In the genomic region with DNA sequence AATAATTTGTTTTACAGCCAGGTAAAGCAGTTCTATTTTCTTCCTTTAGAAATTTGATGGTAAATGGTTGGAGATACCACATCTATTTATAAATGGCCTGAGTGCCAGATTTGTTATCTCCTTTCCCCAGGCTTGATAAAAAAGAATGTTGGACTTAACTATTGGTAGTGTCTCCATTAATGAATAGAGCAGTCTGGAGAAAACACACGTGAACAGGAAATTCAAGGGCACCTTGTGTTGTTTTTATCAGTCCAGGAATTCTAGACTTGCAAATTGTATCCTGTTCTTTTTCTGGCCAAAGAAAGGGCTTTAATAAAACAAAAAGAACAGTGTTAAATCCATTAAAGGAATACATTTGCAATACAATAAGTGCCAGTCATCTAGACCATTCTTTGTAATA, we compare ENCODE assay signal across 2 cellular contexts.
TF ChIP-seq lines count a peak whose summit lies in the region.

No MANE protein-coding gene starts in this region.

TF ChIP-seq in SK-N-SH treated with all-trans-retinoic acid at 6 μM for 48 hours, 23 proteins besides CTCF, POLR2A, EP300 and RAD21 (continued from another document):
- TF ChIP-seq, protein P1, sequence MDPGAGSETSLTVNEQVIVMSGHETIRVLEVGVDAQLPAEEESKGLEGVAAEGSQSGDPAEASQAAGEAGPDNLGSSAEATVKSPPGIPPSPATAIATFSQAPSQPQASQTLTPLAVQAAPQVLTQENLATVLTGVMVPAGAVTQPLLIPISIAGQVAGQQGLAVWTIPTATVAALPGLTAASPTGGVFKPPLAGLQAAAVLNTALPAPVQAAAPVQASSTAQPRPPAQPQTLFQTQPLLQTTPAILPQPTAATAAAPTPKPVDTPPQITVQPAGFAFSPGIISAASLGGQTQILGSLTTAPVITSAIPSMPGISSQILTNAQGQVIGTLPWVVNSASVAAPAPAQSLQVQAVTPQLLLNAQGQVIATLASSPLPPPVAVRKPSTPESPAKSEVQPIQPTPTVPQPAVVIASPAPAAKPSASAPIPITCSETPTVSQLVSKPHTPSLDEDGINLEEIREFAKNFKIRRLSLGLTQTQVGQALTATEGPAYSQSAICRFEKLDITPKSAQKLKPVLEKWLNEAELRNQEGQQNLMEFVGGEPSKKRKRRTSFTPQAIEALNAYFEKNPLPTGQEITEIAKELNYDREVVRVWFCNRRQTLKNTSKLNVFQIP (CRISPR knock-in tag; IDR thresholded peaks at IDR 0.05; ENCODE audit: borderline replicate concordance, low read depth): no peak; the same call in 1 of the 2 replicates
- TF ChIP-seq, protein P2, sequence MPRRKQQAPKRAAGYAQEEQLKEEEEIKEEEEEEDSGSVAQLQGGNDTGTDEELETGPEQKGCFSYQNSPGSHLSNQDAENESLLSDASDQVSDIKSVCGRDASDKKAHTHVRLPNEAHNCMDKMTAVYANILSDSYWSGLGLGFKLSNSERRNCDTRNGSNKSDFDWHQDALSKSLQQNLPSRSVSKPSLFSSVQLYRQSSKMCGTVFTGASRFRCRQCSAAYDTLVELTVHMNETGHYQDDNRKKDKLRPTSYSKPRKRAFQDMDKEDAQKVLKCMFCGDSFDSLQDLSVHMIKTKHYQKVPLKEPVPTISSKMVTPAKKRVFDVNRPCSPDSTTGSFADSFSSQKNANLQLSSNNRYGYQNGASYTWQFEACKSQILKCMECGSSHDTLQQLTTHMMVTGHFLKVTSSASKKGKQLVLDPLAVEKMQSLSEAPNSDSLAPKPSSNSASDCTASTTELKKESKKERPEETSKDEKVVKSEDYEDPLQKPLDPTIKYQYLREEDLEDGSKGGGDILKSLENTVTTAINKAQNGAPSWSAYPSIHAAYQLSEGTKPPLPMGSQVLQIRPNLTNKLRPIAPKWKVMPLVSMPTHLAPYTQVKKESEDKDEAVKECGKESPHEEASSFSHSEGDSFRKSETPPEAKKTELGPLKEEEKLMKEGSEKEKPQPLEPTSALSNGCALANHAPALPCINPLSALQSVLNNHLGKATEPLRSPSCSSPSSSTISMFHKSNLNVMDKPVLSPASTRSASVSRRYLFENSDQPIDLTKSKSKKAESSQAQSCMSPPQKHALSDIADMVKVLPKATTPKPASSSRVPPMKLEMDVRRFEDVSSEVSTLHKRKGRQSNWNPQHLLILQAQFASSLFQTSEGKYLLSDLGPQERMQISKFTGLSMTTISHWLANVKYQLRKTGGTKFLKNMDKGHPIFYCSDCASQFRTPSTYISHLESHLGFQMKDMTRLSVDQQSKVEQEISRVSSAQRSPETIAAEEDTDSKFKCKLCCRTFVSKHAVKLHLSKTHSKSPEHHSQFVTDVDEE (CRISPR knock-in tag; IDR thresholded peaks at IDR 0.05): peak; percentile 54; the same call in 1 of the 2 replicates
- TF ChIP-seq ESRRG (CRISPR knock-in tag; IDR thresholded peaks at IDR 0.05) (no peak), GLIS3 (CRISPR knock-in tag; IDR thresholded peaks at IDR 0.05) (no peak), TCF4 (CRISPR knock-in tag; IDR thresholded peaks at IDR 0.05; ENCODE audit: borderline replicate concordance) (peak; percentile 31; the same call in 1 of the 2 replicates), SNAI2 (CRISPR knock-in tag; IDR thresholded peaks at IDR 0.05) (peak; percentile 37; the same call in 1 of the 2 replicates), ISL1 (CRISPR knock-in tag; IDR thresholded peaks at IDR 0.05) (peak; percentile 82)
- TF ChIP-seq, protein P3, sequence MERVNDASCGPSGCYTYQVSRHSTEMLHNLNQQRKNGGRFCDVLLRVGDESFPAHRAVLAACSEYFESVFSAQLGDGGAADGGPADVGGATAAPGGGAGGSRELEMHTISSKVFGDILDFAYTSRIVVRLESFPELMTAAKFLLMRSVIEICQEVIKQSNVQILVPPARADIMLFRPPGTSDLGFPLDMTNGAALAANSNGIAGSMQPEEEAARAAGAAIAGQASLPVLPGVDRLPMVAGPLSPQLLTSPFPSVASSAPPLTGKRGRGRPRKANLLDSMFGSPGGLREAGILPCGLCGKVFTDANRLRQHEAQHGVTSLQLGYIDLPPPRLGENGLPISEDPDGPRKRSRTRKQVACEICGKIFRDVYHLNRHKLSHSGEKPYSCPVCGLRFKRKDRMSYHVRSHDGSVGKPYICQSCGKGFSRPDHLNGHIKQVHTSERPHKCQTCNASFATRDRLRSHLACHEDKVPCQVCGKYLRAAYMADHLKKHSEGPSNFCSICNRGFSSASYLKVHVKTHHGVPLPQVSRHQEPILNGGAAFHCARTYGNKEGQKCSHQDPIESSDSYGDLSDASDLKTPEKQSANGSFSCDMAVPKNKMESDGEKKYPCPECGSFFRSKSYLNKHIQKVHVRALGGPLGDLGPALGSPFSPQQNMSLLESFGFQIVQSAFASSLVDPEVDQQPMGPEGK (CRISPR knock-in tag; IDR thresholded peaks at IDR 0.05; ENCODE audit: borderline replicate concordance): no peak

TF ChIP-seq in SK-N-SH, 30 proteins besides CTCF, POLR2A, EP300 and RAD21 (continued from another document):
- TF ChIP-seq, protein P4, sequence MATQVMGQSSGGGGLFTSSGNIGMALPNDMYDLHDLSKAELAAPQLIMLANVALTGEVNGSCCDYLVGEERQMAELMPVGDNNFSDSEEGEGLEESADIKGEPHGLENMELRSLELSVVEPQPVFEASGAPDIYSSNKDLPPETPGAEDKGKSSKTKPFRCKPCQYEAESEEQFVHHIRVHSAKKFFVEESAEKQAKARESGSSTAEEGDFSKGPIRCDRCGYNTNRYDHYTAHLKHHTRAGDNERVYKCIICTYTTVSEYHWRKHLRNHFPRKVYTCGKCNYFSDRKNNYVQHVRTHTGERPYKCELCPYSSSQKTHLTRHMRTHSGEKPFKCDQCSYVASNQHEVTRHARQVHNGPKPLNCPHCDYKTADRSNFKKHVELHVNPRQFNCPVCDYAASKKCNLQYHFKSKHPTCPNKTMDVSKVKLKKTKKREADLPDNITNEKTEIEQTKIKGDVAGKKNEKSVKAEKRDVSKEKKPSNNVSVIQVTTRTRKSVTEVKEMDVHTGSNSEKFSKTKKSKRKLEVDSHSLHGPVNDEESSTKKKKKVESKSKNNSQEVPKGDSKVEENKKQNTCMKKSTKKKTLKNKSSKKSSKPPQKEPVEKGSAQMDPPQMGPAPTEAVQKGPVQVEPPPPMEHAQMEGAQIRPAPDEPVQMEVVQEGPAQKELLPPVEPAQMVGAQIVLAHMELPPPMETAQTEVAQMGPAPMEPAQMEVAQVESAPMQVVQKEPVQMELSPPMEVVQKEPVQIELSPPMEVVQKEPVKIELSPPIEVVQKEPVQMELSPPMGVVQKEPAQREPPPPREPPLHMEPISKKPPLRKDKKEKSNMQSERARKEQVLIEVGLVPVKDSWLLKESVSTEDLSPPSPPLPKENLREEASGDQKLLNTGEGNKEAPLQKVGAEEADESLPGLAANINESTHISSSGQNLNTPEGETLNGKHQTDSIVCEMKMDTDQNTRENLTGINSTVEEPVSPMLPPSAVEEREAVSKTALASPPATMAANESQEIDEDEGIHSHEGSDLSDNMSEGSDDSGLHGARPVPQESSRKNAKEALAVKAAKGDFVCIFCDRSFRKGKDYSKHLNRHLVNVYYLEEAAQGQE (IDR thresholded peaks at IDR 0.05; ENCODE audit: low read depth, low read length): no peak
- no peak for TF ChIP-seq NRF1 (IDR thresholded peaks at IDR 0.05; ENCODE audit: low read depth, low read length)
